In the genomic region with DNA sequence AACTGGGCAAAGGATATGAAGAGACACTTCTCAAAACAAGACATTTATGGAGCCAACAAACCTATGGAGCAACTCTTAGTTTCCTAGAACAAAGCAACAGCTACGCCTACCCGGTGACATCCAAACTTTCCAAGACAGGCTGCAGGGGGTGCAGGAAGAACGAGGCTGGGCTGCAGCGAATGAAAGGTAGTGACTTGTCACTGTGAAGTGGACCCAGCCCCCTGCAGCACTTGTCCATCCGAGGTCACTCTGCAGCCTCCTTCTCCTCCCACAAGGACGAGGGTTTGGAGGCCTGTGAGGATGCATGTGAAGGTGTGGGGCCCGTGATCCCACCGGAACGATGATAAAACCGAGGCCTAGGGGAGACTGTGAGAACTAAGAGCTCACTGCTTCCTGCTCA, we compare ENCODE assay signal across 22 cellular contexts.
DNase-seq lines count a peak whose midpoint lies in the region; ATAC-seq and TF ChIP-seq lines count a peak whose summit lies in the region.
"Had no signal": no experiment of that assay in that cellular context is flagged by ENCODE, and none has a peak within 500 bp of the region (broad histone marks: within the 10 kb centered on the region; RNA-seq: fewer than 3 reads in every experiment).

No MANE protein-coding gene starts in this region.

- H3K27ac ChIP-seq in BLaER1 (no peak overlapping the region), endodermal cell (ENCODE audit: low read depth, low read length) (no peak overlapping the region), prostate gland (no peak overlapping the region)

- TF ChIP-seq POLR2A in prostate gland (IDR thresholded peaks at IDR 0.05) = no peak

- H3K27ac Mint-ChIP-seq in endodermal cell = no peak overlapping the region
- H3K27ac Mint-ChIP-seq: CD8-positive, alpha-beta T cell; HFFc6 had no signal

- H3K4me1 Mint-ChIP-seq in endodermal cell = peaks cover 35% of the 10 kb centered on the region

- WGBS in endodermal cell (ENCODE audit: insufficient coverage in 1 of 2, insufficient read length in 1 of 2), 2 experiments = 70 to 73% methylated on average over 3 to 10 of the region's 10 CpGs
- WGBS in prostate gland = 58% methylated on average over 10 of the region's 10 CpGs

- no peak overlapping the region for H3K4me3 Mint-ChIP-seq in endodermal cell
- H3K4me3 Mint-ChIP-seq: CD8-positive, alpha-beta T cell; HFFc6 had no signal

- H3K36me3 ChIP-seq in BLaER1 = no peaks in the 10 kb centered on the region
- no peaks in the 10 kb centered on the region for H3K36me3 ChIP-seq in endodermal cell (ENCODE audit: control insufficient read depth, insufficient read depth, low read length)
- no peaks in the 10 kb centered on the region for H3K36me3 ChIP-seq in prostate gland

- H3K9me3 ChIP-seq in BLaER1 = no peaks in the 10 kb centered on the region
- no peaks in the 10 kb centered on the region for H3K9me3 ChIP-seq in endodermal cell (ENCODE audit: control insufficient read depth, low read length)
- no peaks in the 10 kb centered on the region for H3K9me3 ChIP-seq in prostate gland

- H3K4me3 ChIP-seq in BLaER1 = no peak overlapping the region
- no peak overlapping the region for H3K4me3 ChIP-seq in endodermal cell (ENCODE audit: low read length)
- H3K4me3 ChIP-seq in prostate gland = no peak overlapping the region

- no peak for ATAC-seq in GM18858 (IDR thresholded peaks at IDR 0.05; ENCODE audit: unreplicated experiment)
- ATAC-seq: CD8-positive, alpha-beta T cell; HepG2 had no signal

- intact Hi-C loops in prostate gland (cut with DNase I) = no loop called here

- no peaks in the 10 kb centered on the region for H3K36me3 Mint-ChIP-seq in endodermal cell (ENCODE audit: low read depth)
- H3K36me3 Mint-ChIP-seq: CD8-positive, alpha-beta T cell had no signal

- TF ChIP-seq CTCF in endodermal cell (conservative IDR thresholded peaks at IDR 0.05) (peak; percentile 50), prostate gland (IDR thresholded peaks at IDR 0.05) (no peak)

- DNase-seq in DMS53 (lab: John Stamatoyannopoulos, UW) = peak; percentile 48
- no peak for DNase-seq in DMS53 treated with DMSO at 0.1 percent for 48 hours (lab: John Stamatoyannopoulos, UW; ENCODE audit: unreplicated experiment)
- peak; percentile 41 to 45 for DNase-seq in SHP77 (lab: John Stamatoyannopoulos, UW)
- DNase-seq in endodermal cell = peak; percentile 72
- DNase-seq in NCI-H226 = no peak
- DNase-seq in prostate gland (ENCODE audit: low spot score) = no peak
- DNase-seq: 8988T; Calu3; CD8-positive, alpha-beta T cell; H7; HFFc6; KBM-7; NCI-H187; NCI-H2107; NCI-H345; NCI-H526 treated with DMSO at 0.1 percent for 48 hours; OCI-M1; Right ventricle myocardium superior; SK-N-SH had no signal

- H3K4me1 ChIP-seq in BLaER1 (peaks cover 83% of the 10 kb centered on the region), endodermal cell (ENCODE audit: control insufficient read depth, insufficient read depth, low read length) (no peaks in the 10 kb centered on the region), prostate gland (replicated peaks) (no peaks in the 10 kb centered on the region)

- H3K27me3 Mint-ChIP-seq in endodermal cell (ENCODE audit: insufficient read depth) = peaks cover 6% of the 10 kb centered on the region

- H3K9ac ChIP-seq in BLaER1 (no peak overlapping the region), endodermal cell (ENCODE audit: extremely low read depth, low read length, poor library complexity, severe bottlenecking) (no peak overlapping the region)
- H3K9ac ChIP-seq: SK-N-SH had no signal

- H3K4me2 ChIP-seq in BLaER1 = peak overlapping the region; percentile 64
- H3K4me2 ChIP-seq: SK-N-SH had no signal

- H3K27me3 ChIP-seq in BLaER1 = no peaks in the 10 kb centered on the region
- H3K27me3 ChIP-seq in endodermal cell (ENCODE audit: control insufficient read depth, insufficient read depth, low read length, poor library complexity, severe bottlenecking) = no peaks in the 10 kb centered on the region
- peaks cover 7% of the 10 kb centered on the region for H3K27me3 ChIP-seq in prostate gland (replicated peaks; ENCODE audit: insufficient read depth)

- no peaks in the 10 kb centered on the region for H4K20me1 ChIP-seq in BLaER1

- no peaks in the 10 kb centered on the region for H3K9me3 Mint-ChIP-seq in endodermal cell
- H3K9me3 Mint-ChIP-seq: CD8-positive, alpha-beta T cell had no signal

Comparison
In these comparisons a context has a peak if more than half of its experiments do, and no peak if none do; other contexts are left out.
1. DNase-seq: peak in DMS53 (single experiment), SHP77 (2 of 2) and endodermal cell (single experiment); none in DMS53 treated with DMSO at 0.1 percent for 48 hours (single experiment), NCI-H226 (single experiment) and prostate gland (single experiment).